In the genomic region with DNA sequence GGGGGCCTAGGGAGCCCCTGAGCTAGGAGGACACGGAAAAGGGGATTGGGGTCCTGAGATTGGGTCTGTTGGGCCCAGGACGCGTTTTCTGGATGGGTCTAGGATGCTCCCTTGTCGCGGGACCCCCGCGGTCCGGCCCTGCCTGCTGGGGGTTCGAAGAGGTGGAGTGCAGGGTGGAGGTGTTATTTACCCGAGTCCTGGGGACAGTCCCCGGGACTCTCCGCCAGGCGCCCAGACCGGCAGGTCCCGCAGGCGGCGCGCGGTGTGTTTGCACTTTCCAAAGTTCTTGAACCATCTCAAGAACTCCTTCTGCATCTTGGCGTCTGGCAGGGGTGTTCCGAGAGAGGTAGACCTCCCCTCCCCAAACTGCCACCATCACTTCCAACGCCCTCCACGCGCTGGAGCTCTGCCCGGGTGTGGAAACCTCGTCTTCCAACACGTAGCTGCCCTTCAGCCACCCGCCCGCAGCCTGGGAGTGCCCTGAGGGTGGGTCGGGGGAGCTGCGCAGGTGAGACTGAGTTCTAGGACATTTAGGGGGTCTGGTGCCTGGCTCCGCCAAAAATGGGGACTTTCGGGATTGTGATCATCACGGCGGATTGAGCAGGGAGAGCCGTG, we compare ENCODE assay signal across 9 cellular contexts. TPM values are rescaled to one million over a fixed set of nuclear protein-coding genes. Genes with fewer than 3 reads are reported as not detected.
DNase-seq lines count a peak whose midpoint lies in the region; ATAC-seq and TF ChIP-seq lines count a peak whose summit lies in the region.
"Had no signal": no experiment of that assay in that cellular context is flagged by ENCODE, and none has a peak within 500 bp of the region (broad histone marks: within the 10 kb centered on the region; RNA-seq: fewer than 3 reads in every experiment).

No MANE protein-coding gene starts in this region.

- H3K27me3 Mint-ChIP-seq in activated CD8-positive, alpha-beta T cell treated with anti-CD3 and anti-CD28 coated beads for 36 hours: peaks cover 71% of the 10 kb centered on the region
- peaks cover 31 to 42% (median 37%) of the 10 kb centered on the region in 3 donors for H3K27me3 Mint-ChIP-seq in naive B cell

- ATAC-seq in activated CD8-positive, alpha-beta T cell treated with anti-CD3 and anti-CD28 coated beads for 36 hours: peak; percentile 64
- peak; percentile 61 to 68 for ATAC-seq in naive B cell (ENCODE audit: low read depth in 2 of 2)
- peak; percentile 60 for ATAC-seq in aorta (ENCODE audit: low FRiP score)

- H3K9me3 ChIP-seq in esophagus (ENCODE audit: control insufficient read depth in 2 of 2, insufficient read depth in 1 of 2, low read depth in 1 of 2, low read length in 1 of 2) (no peaks in the 10 kb centered on the region), aorta (ENCODE audit: control insufficient read depth, low read length) (no peaks in the 10 kb centered on the region)

- H3K27ac Mint-ChIP-seq in activated CD8-positive, alpha-beta T cell treated with anti-CD3 and anti-CD28 coated beads for 36 hours: peak overlapping the region; percentile 49
- peak overlapping the region in 3 of 6 donors; percentile 64 to 75 (median 71) for H3K27ac Mint-ChIP-seq in naive B cell

- DNase-seq in DMS 273 (lab: John Stamatoyannopoulos, UW; ENCODE audit: unreplicated experiment) (peak; percentile 49), DMS 273 treated with DMSO at 0.1 percent for 48 hours (lab: John Stamatoyannopoulos, UW) (no peak), HL-60 (ENCODE audit: low read depth in 1 of 2, low spot score in 1 of 2) (no peak), naive B cell (peak; percentile 40), aorta (peak; percentile 60 to 81), NCI-H1092 treated with DMSO at 0.1 percent for 48 hours (lab: John Stamatoyannopoulos, UW) (no peak)
- DNase-seq in activated CD8-positive, alpha-beta T cell treated with anti-CD3 and anti-CD28 coated beads for 36 hours: peak; percentile 59

- H3K36me3 Mint-ChIP-seq in activated CD8-positive, alpha-beta T cell treated with anti-CD3 and anti-CD28 coated beads for 36 hours (ENCODE audit: low read depth): no peaks in the 10 kb centered on the region
- H3K36me3 Mint-ChIP-seq in naive B cell: no peaks in the 10 kb centered on the region

- peaks cover 59% of the 10 kb centered on the region for H3K27me3 ChIP-seq in HL-60 (ENCODE audit: insufficient read depth, poor library complexity, severe bottlenecking)
- no peaks in the 10 kb centered on the region for H3K27me3 ChIP-seq in esophagus (ENCODE audit: control insufficient read depth in 1 of 2, insufficient read depth in 2 of 2, low read length in 2 of 2)
- no peaks in the 10 kb centered on the region for H3K27me3 ChIP-seq in aorta (ENCODE audit: control insufficient read depth in 1 of 2, insufficient read depth in 2 of 2, low read length in 1 of 2)

- CTCF ChIA-PET in activated CD8-positive, alpha-beta T cell treated with anti-CD3 and anti-CD28 coated beads for 36 hours (lab: Charles Lee): interaction anchor here (0.7 to 3.1 kb wide), 25 partner anchors 9 to 387 kb away, joined by 3 to 20 read pairs (median 5); no protein-coding TSS in a partner anchor

- POLR2A ChIA-PET in activated CD8-positive, alpha-beta T cell treated with anti-CD3 and anti-CD28 coated beads for 36 hours (lab: Charles Lee): no interaction called here

- H3K27ac ChIP-seq in HL-60 (replicated peaks) (no peak overlapping the region), esophagus (ENCODE audit: low read depth in 2 of 2, low read length in 1 of 2) (peak overlapping the region; percentile 92 to 95), aorta (ENCODE audit: low read depth in 1 of 2, low read length in 2 of 2) (peak overlapping the region; percentile 87 to 90)
- H3K27ac ChIP-seq: 22Rv1 had no signal

- no peaks in the 10 kb centered on the region for H3K9me3 Mint-ChIP-seq in activated CD8-positive, alpha-beta T cell treated with anti-CD3 and anti-CD28 coated beads for 36 hours
- H3K9me3 Mint-ChIP-seq in naive B cell: no peaks in the 10 kb centered on the region

- H3K4me3 Mint-ChIP-seq in activated CD8-positive, alpha-beta T cell treated with anti-CD3 and anti-CD28 coated beads for 36 hours: peak overlapping the region; percentile 75
- H3K4me3 Mint-ChIP-seq in naive B cell: peak overlapping the region; percentile 77 to 97 (median 94)

- H3K4me3 ChIP-seq in HL-60 (replicated peaks; ENCODE audit: insufficient read depth, low read length) (peak overlapping the region; percentile 27), esophagus (ENCODE audit: low read depth in 1 of 2, low read length in 2 of 2) (peak overlapping the region; percentile 58 to 70), aorta (ENCODE audit: low read length in 2 of 2) (peak overlapping the region; percentile 21 to 84)

- H3K4me1 ChIP-seq in esophagus (ENCODE audit: control insufficient read depth in 2 of 2, insufficient read depth in 2 of 2, low read length in 1 of 2) (peaks cover 0 to 6% of the 10 kb centered on the region in 2 donors), aorta (ENCODE audit: control insufficient read depth in 1 of 2, insufficient read depth in 2 of 2, low read length in 2 of 2) (no peaks in the 10 kb centered on the region)

- H3K4me1 Mint-ChIP-seq in activated CD8-positive, alpha-beta T cell treated with anti-CD3 and anti-CD28 coated beads for 36 hours (ENCODE audit: low read depth): peaks cover 25% of the 10 kb centered on the region
- H3K4me1 Mint-ChIP-seq in naive B cell: peaks cover 16 to 33% (median 26%) of the 10 kb centered on the region in 3 donors

- 0 to 1% methylated on average over 36 of the region's 36 CpGs for WGBS in esophagus, 2 donors
- WGBS in aorta, 2 donors: 0 to 1% methylated on average over 35 to 36 of the region's 36 CpGs

- intact Hi-C loops in activated CD8-positive, alpha-beta T cell treated with anti-CD3 and anti-CD28 coated beads for 36 hours (cut with micrococcal nuclease): loop anchor here (5.0 kb wide), 1 partner anchor 62 kb away; no protein-coding TSS in a partner anchor
- intact Hi-C loops in aorta (cut with DNase I): loop anchor here (5.0 to 10.0 kb wide), 4 partner anchors 57 to 253 kb away; no protein-coding TSS in a partner anchor

- TF ChIP-seq CTCF in HL-60 (IDR thresholded peaks at IDR 0.05; ENCODE audit: insufficient read depth, low read length): no peak
- TF ChIP-seq CTCF in activated CD8-positive, alpha-beta T cell treated with anti-CD3 and anti-CD28 coated beads for 36 hours (IDR thresholded peaks at IDR 0.05): no peak

- H3K36me3 ChIP-seq in esophagus (ENCODE audit: control insufficient read depth in 2 of 2, insufficient read depth in 2 of 2, low read length in 1 of 2): no peaks in the 10 kb centered on the region
- H3K36me3 ChIP-seq in aorta (ENCODE audit: control insufficient read depth in 1 of 2, insufficient read depth in 2 of 2, low read length in 1 of 2): no peaks in the 10 kb centered on the region

RNA-seq across cellular contexts. Expression of gene CAV1, which starts 0.6 kb away (rescaled TPM):
- under 1 TPM; 0.18 to 0.74 TPM for total RNA-seq in activated CD8-positive, alpha-beta T cell treated with anti-CD3 and anti-CD28 coated beads for 36 hours
- polyA plus RNA-seq in esophagus (10 to 100 TPM; 16.3 to 57.9 TPM), naive B cell (ENCODE audit: low read depth in 6 of 6) (1 to 10 TPM in 5 of 6 donors, under 1 TPM in 1; 0.73 to 9.0 (median 4.8) TPM), aorta (100 to 1,000 TPM; 133 to 229 TPM)
- 100 to 1,000 TPM; 229 to 230 TPM for total RNA-seq in aorta

RNA-seq across cellular contexts. Expression of gene CAV2, which starts 25.9 kb away (rescaled TPM):
- not detected for total RNA-seq in activated CD8-positive, alpha-beta T cell treated with anti-CD3 and anti-CD28 coated beads for 36 hours
- polyA plus RNA-seq in esophagus (10 to 100 TPM; 13.9 to 25.1 TPM), naive B cell (ENCODE audit: low read depth in 6 of 6) (not detected), aorta (10 to 100 TPM; 81.8 to 89.8 TPM)
- 100 to 1,000 TPM in 1 of 2 donors, 10 to 100 TPM in 1; 86.7 to 131 TPM for total RNA-seq in aorta

Comparison
In these comparisons a context has a peak if more than half of its experiments do, and no peak if none do; other contexts are left out.
1. DNase-seq: peak in DMS 273 (single experiment), activated CD8-positive, alpha-beta T cell treated with anti-CD3 and anti-CD28 coated beads for 36 hours (single experiment), naive B cell (single experiment) and aorta (2 of 2); none in DMS 273 treated with DMSO at 0.1 percent for 48 hours (single experiment), HL-60 (0 of 2) and NCI-H1092 treated with DMSO at 0.1 percent for 48 hours (single experiment).
2. RNA of gene CAV2, which starts 25.9 kb away (polyA plus RNA-seq): 81.8 to 89.8 TPM in aorta and 13.9 to 25.1 TPM in esophagus; not detected in naive B cell; every median in the first group is over 10 times any median in the second.
3. Peak in every context shown above with its lines, with median percentiles within 50 percentile points of each other: H3K4me3 ChIP-seq and ATAC-seq.